Comparison of ENCODE assay signal across 24 cellular contexts in the genomic region with DNA sequence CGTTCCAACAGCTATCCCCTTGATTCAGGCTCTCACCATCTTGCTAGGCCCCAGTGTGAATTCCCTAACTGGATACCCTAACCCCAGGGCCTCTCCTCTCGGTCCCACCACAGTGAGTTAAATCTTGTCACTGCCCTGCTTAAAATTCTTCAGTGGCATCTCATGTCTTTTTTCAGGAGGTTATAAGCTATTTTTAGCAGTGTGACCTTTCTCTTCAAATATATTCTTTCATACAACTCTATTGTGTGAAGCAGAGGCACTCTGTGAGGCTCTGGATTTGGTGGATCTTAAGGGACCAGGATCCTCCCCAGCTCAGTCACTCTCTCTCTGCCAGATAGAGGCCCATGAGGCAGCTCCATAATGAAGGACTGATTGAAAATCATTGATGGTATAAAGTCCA.
"Had no signal": no experiment of that assay in that cellular context is flagged by ENCODE, and none has a peak within 500 bp of the region (broad histone marks: within the 10 kb centered on the region; RNA-seq: fewer than 3 reads in every experiment).

No MANE protein-coding gene starts in this region.

- H3K27ac ChIP-seq: foreskin keratinocyte, left lung, parathyroid adenoma, prostate gland, suprapubic skin, thyroid gland, upper lobe of right lung, vagina had no signal

- H3K9me3 ChIP-seq: prostate gland, suprapubic skin, thyroid gland, upper lobe of right lung, vagina had no signal

- DNase-seq: cerebellar nuclear complex; effector CD4-positive, alpha-beta T cell; endodermal cell; erythroblast; foreskin keratinocyte; head of caudate nucleus; islet precursor cell; left lung; mesenchymal stem cell; midbrain; naive thymus-derived CD4-positive, alpha-beta T cell; nephron progenitor cell; retina; stimulated activated CD4-positive, alpha-beta T cell treated with anti-CD3 and anti-CD28 coated beads, Interleukin-4, amount 100 ng/mL, for 1 hour; stimulated activated CD8-positive, alpha-beta memory T cell treated with anti-CD3 and anti-CD28 coated beads, Interleukin-4, amount 100 ng/mL, for 48 hours; stimulated activated naive CD8-positive, alpha-beta T cell treated with anti-CD3 and anti-CD28 coated beads, Interleukin-15, Interleukin-2, amounts not matched to agents 100 U/mL and 50 U/mL, for 24 hours; thyroid gland; upper lobe of right lung had no signal

- H3K36me3 ChIP-seq: left lung, prostate gland, suprapubic skin, thyroid gland, upper lobe of right lung, vagina had no signal

- H3K4me1 ChIP-seq: foreskin keratinocyte, left lung, parathyroid adenoma, prostate gland, suprapubic skin, thyroid gland, upper lobe of right lung, vagina had no signal

- H3K27me3 ChIP-seq: left lung, suprapubic skin, thyroid gland, upper lobe of right lung, vagina had no signal

- ATAC-seq: foreskin keratinocyte; left lung; naive thymus-derived CD4-positive, alpha-beta T cell; stimulated activated effector memory CD8-positive, alpha-beta T cell treated with anti-CD3 and anti-CD28 coated beads, Interleukin-12 subunit alpha, Interleukin-12 subunit beta, amount 100 ng/mL, for 72 hours; stimulated activated naive CD8-positive, alpha-beta T cell treated with anti-CD3 and anti-CD28 coated beads, Interleukin-15, Interleukin-2, amounts not matched to agents 100 U/mL and 50 U/mL, for 24 hours; upper lobe of right lung had no signal

- H3K4me3 ChIP-seq: left lung, lung, prostate gland, suprapubic skin, thyroid gland, upper lobe of right lung, vagina had no signal
